In genomic region chr2:149991576-149991975, GRCh38 we compare ENCODE assay signal across 22 cellular contexts.
A peak's percentile ranks its signal among the peaks of the same experiment; 100 is the strongest.
DNase-seq lines count a peak whose midpoint lies in the region; ATAC-seq and TF ChIP-seq lines count a peak whose summit lies in the region.
"Had no signal": no experiment of that assay in that cellular context is flagged by ENCODE, and none has a peak within 500 bp of the region (broad histone marks: within the 10 kb centered on the region; RNA-seq: fewer than 3 reads in every experiment).

No MANE protein-coding gene starts in this region.

- H3K36me3 ChIP-seq in BJ (ENCODE audit: control insufficient read depth, insufficient read depth, low read length): no peaks in the 10 kb centered on the region
- no peaks in the 10 kb centered on the region for H3K36me3 ChIP-seq in IMR-90 (ENCODE audit: control insufficient read depth, insufficient read depth, low read length)
- no peaks in the 10 kb centered on the region for H3K36me3 ChIP-seq in testis (ENCODE audit: low read depth, missing control alignments)
- H3K36me3 ChIP-seq: ascending aorta had no signal

- H4K8ac ChIP-seq in IMR-90 (ENCODE audit: low read depth in 2 of 2, low read length in 2 of 2): no peak overlapping the region

- intact Hi-C loops in IMR-90 (cut with micrococcal nuclease): loop anchor here (10.0 kb wide), 1 partner anchor 363 kb away; no protein-coding TSS in a partner anchor
- intact Hi-C loops in MCF 10A (cut with micrococcal nuclease): loop anchor here (5.0 to 10.0 kb wide), 3 partner anchors 397 to 1246 kb away; no protein-coding TSS in a partner anchor
- intact Hi-C loops in testis (cut with DNase I; ENCODE audit: low total_unique reads): no loop called here

- H3K23ac ChIP-seq in IMR-90 (ENCODE audit: low read depth, low read length): no peak overlapping the region

- no peak overlapping the region for H3K56ac ChIP-seq in IMR-90 (ENCODE audit: extremely low read depth, insufficient read depth, low read length)

- TF ChIP-seq POLR2A in IMR-90 (IDR thresholded peaks at IDR 0.05; ENCODE audit: low read depth, low read length): no peak
- TF ChIP-seq POLR2A in testis (IDR thresholded peaks at IDR 0.05): no peak

- TF ChIP-seq RAD21 in IMR-90 (IDR thresholded peaks at IDR 0.05; ENCODE audit: low read length): no peak

- H2AK9ac ChIP-seq in IMR-90 (replicated peaks; ENCODE audit: low read depth, low read length, poor library complexity): no peak overlapping the region

- H3K79me1 ChIP-seq in IMR-90 (ENCODE audit: low read depth in 1 of 2, low read length in 2 of 2): no peaks in the 10 kb centered on the region

- POLR2A ChIA-PET in BJ (lab: Charles Lee): no interaction called here
- POLR2A ChIA-PET in IMR-90 (lab: Charles Lee; ENCODE audit: unreplicated experiment): no interaction called here
- POLR2A ChIA-PET in MCF 10A (lab: Yijun Ruan, JAX): no interaction called here
- POLR2A ChIA-PET in activated CD4-positive, alpha-beta memory T cell treated with anti-CD3 and anti-CD28 coated beads, Interleukin-2, amount 10 ng/mL, durations not matched to agents 7 days and 5 days (lab: Charles Lee): no interaction called here

- no peak overlapping the region for H3K27ac Mint-ChIP-seq in MCF 10A (ENCODE audit: low read depth, unreplicated experiment)
- no peak overlapping the region for H3K27ac Mint-ChIP-seq in activated CD4-positive, alpha-beta memory T cell treated with anti-CD3 and anti-CD28 coated beads, Interleukin-2, amount 10 ng/mL, durations not matched to agents 7 days and 5 days
- H3K27ac Mint-ChIP-seq: activated CD8-positive, alpha-beta T cell treated with anti-CD3 and anti-CD28 coated beads for 36 hours; activated naive CD4-positive, alpha-beta T cell treated with anti-CD3 and anti-CD28 coated beads for 36 hours; activated T-cell treated with anti-CD3 and anti-CD28 coated beads, Interleukin-2, amount 50 U/mL, for 24 hours; CD4-positive, alpha-beta T cell; nephron progenitor cell had no signal

- H3K9me3 ChIP-seq in IMR-90 (ENCODE audit: control insufficient read depth, insufficient read depth, low read length): no peaks in the 10 kb centered on the region
- H3K9me3 ChIP-seq in testis: no peaks in the 10 kb centered on the region
- H3K9me3 ChIP-seq: ascending aorta had no signal

- H2AK5ac ChIP-seq in IMR-90 (ENCODE audit: low read depth, low read length): no peak overlapping the region

- H3K27me3 ChIP-seq in BJ (ENCODE audit: control insufficient read depth, insufficient read depth, low read length) (no peaks in the 10 kb centered on the region), IMR-90 (ENCODE audit: control insufficient read depth, insufficient read depth, low read length) (no peaks in the 10 kb centered on the region), testis (no peaks in the 10 kb centered on the region)
- H3K27me3 ChIP-seq: ascending aorta had no signal

- BruUV-seq in IMR-90 (replicated peaks; lab: Mats Ljungman, UMichigan) (no TSS peak), MCF 10A (replicated peaks; lab: Mats Ljungman, UMichigan) (no TSS peak)

- no peaks in the 10 kb centered on the region for H3K9me3 Mint-ChIP-seq in MCF 10A (ENCODE audit: unreplicated experiment)
- no peaks in the 10 kb centered on the region for H3K9me3 Mint-ChIP-seq in activated CD4-positive, alpha-beta memory T cell treated with anti-CD3 and anti-CD28 coated beads, Interleukin-2, amount 10 ng/mL, durations not matched to agents 7 days and 5 days
- H3K9me3 Mint-ChIP-seq: activated CD8-positive, alpha-beta T cell treated with anti-CD3 and anti-CD28 coated beads for 36 hours; CD4-positive, alpha-beta T cell; nephron progenitor cell had no signal

- H3K27me3 Mint-ChIP-seq in MCF 10A (ENCODE audit: insufficient read depth, unreplicated experiment): no peaks in the 10 kb centered on the region
- no peaks in the 10 kb centered on the region for H3K27me3 Mint-ChIP-seq in activated CD4-positive, alpha-beta memory T cell treated with anti-CD3 and anti-CD28 coated beads, Interleukin-2, amount 10 ng/mL, durations not matched to agents 7 days and 5 days
- H3K27me3 Mint-ChIP-seq: activated CD8-positive, alpha-beta T cell treated with anti-CD3 and anti-CD28 coated beads for 36 hours; activated T-cell treated with anti-CD3 and anti-CD28 coated beads, Interleukin-2, amount 50 U/mL, for 24 hours; CD4-positive, alpha-beta T cell had no signal

- no peak overlapping the region for H2BK5ac ChIP-seq in IMR-90 (ENCODE audit: low read depth, low read length, poor library complexity, severe bottlenecking)

- H3K4me2 ChIP-seq in IMR-90 (ENCODE audit: low read depth, low read length): no peak overlapping the region

- CTCF ChIA-PET in BJ (lab: Yijun Ruan, JAX): no interaction called here
- CTCF ChIA-PET in IMR-90 (lab: Yijun Ruan, JAX): interaction anchor here (0.6 kb wide), 1 partner anchor 133 kb away, joined by 3 read pairs; no protein-coding TSS in a partner anchor
- CTCF ChIA-PET in MCF 10A (lab: Yijun Ruan, JAX): interaction anchor here (0.6 kb wide), 1 partner anchor 129 kb away, joined by 3 read pairs; no protein-coding TSS in a partner anchor
- CTCF ChIA-PET in activated CD4-positive, alpha-beta memory T cell treated with anti-CD3 and anti-CD28 coated beads, Interleukin-2, amount 10 ng/mL, durations not matched to agents 7 days and 5 days (lab: Charles Lee): no interaction called here

- H4K91ac ChIP-seq in IMR-90 (ENCODE audit: insufficient read depth, low read depth, low read length): no peak overlapping the region

- H4K20me1 ChIP-seq in IMR-90 (ENCODE audit: insufficient read depth, low read length): no peaks in the 10 kb centered on the region

- no peak overlapping the region for H2BK20ac ChIP-seq in IMR-90 (ENCODE audit: low read depth, low read length)

- no peak overlapping the region for H2AFZ ChIP-seq in IMR-90 (replicated peaks; ENCODE audit: low read length, poor library complexity)

- H2BK120ac ChIP-seq in IMR-90 (ENCODE audit: low read depth, low read length): no peak overlapping the region

- WGBS in IMR-90 (ENCODE audit: extremely low coverage in 2 of 2, insufficient read length in 1 of 2), 2 experiments: no CpG with 5 or more reads among the region's 1 CpG
- WGBS in testis, 2 donors: 58 to 66% methylated on average over 1 of the region's 1 CpG

- H3K4me1 Mint-ChIP-seq in MCF 10A (ENCODE audit: insufficient read depth, unreplicated experiment): peaks cover 31% of the 10 kb centered on the region
- no peaks in the 10 kb centered on the region for H3K4me1 Mint-ChIP-seq in activated CD4-positive, alpha-beta memory T cell treated with anti-CD3 and anti-CD28 coated beads, Interleukin-2, amount 10 ng/mL, durations not matched to agents 7 days and 5 days

- H3K4me3 ChIP-seq in BJ (ENCODE audit: low read depth, low read length) (no peak overlapping the region), IMR-90 (ENCODE audit: insufficient read depth, low read depth, low read length) (no peak overlapping the region), fibroblast of villous mesenchyme (ENCODE audit: low read depth, low read length) (no peak overlapping the region), testis (no peak overlapping the region)
- H3K4me3 ChIP-seq: ascending aorta had no signal

- DNase-seq in BJ (ENCODE audit: low read depth) (peak; percentile 11), IMR-90 (peak; percentile 55), MCF 10A (ENCODE audit: unreplicated experiment) (peak; percentile 8), fibroblast of villous mesenchyme (ENCODE audit: low read depth) (peak; percentile 63), testis (no peak), iPS-NIHi11 (ENCODE audit: low spot score) (no peak)
- no peak for DNase-seq in activated CD4-positive, alpha-beta memory T cell treated with anti-CD3 and anti-CD28 coated beads, Interleukin-2, amount 10 ng/mL, durations not matched to agents 7 days and 5 days
- DNase-seq: activated CD4-positive, CD25-positive, alpha-beta regulatory T cell; activated CD8-positive, alpha-beta T cell treated with anti-CD3 and anti-CD28 coated beads for 36 hours; activated naive CD4-positive, alpha-beta T cell treated with anti-CD3 and anti-CD28 coated beads for 36 hours; activated T-cell treated with anti-CD3 and anti-CD28 coated beads, Interleukin-2, amount 50 U/mL, for 24 hours; CD4-positive, alpha-beta T cell; cortex of kidney; DMS79 treated with DMSO at 0.1 percent for 48 hours; Karpas-422; midbrain; NCI-H1105; NCI-H510A treated with DMSO at 0.1 percent for 48 hours; nephron progenitor cell; SHP77 had no signal

- dilution Hi-C loops in IMR-90 (cut with HindIII; ENCODE audit: low sequenced_read_pairs, unreplicated experiment): no loop called here

- H3K4me3 Mint-ChIP-seq in MCF 10A (ENCODE audit: unreplicated experiment): no peak overlapping the region
- no peak overlapping the region for H3K4me3 Mint-ChIP-seq in activated CD4-positive, alpha-beta memory T cell treated with anti-CD3 and anti-CD28 coated beads, Interleukin-2, amount 10 ng/mL, durations not matched to agents 7 days and 5 days
- H3K4me3 Mint-ChIP-seq: activated CD8-positive, alpha-beta T cell treated with anti-CD3 and anti-CD28 coated beads for 36 hours; activated naive CD4-positive, alpha-beta T cell treated with anti-CD3 and anti-CD28 coated beads for 36 hours; activated T-cell treated with anti-CD3 and anti-CD28 coated beads, Interleukin-2, amount 50 U/mL, for 24 hours; CD4-positive, alpha-beta T cell; nephron progenitor cell had no signal

- H3K18ac ChIP-seq in IMR-90 (ENCODE audit: low read depth, low read length): no peak overlapping the region

- H3K4me1 ChIP-seq in IMR-90 (ENCODE audit: control insufficient read depth, insufficient read depth, low read length): peaks cover 12% of the 10 kb centered on the region
- H3K4me1 ChIP-seq in testis: no peaks in the 10 kb centered on the region

- in situ Hi-C loops in IMR-90 (cut with MboI; ENCODE audit: low sequenced_read_pairs): no loop called here

- TF ChIP-seq CTCF in BJ (IDR thresholded peaks at IDR 0.05; ENCODE audit: insufficient read depth, low read depth, low read length) (no peak), IMR-90 (conservative IDR thresholded peaks at IDR 0.05; ENCODE audit: low read depth, low read length) (no peak), MCF 10A (IDR thresholded peaks at IDR 0.05; ENCODE audit: unreplicated experiment) (no peak), fibroblast of villous mesenchyme (IDR thresholded peaks at IDR 0.05; ENCODE audit: insufficient read depth, low read depth, low read length) (no peak), testis (IDR thresholded peaks at IDR 0.05) (no peak)

- 0 out of 2 replicates have a peak, but pooled peaks cover 9% of the 10 kb centered on the region for H3K9me1 ChIP-seq in IMR-90 (ENCODE audit: insufficient read depth, low read length)

- H4K5ac ChIP-seq in IMR-90 (ENCODE audit: low read depth, low read length): no peak overlapping the region

- no peak overlapping the region for H3K9ac ChIP-seq in IMR-90 (ENCODE audit: low read depth, low read length)

- H3K36me3 Mint-ChIP-seq in MCF 10A (ENCODE audit: insufficient read depth, unreplicated experiment): no peaks in the 10 kb centered on the region
- no peaks in the 10 kb centered on the region for H3K36me3 Mint-ChIP-seq in activated CD4-positive, alpha-beta memory T cell treated with anti-CD3 and anti-CD28 coated beads, Interleukin-2, amount 10 ng/mL, durations not matched to agents 7 days and 5 days (ENCODE audit: low read depth)

- no peak for ATAC-seq in IMR-90 (ENCODE audit: low read depth)
- ATAC-seq in HG03439 (IDR thresholded peaks at IDR 0.05; ENCODE audit: unreplicated experiment): no peak
- ATAC-seq: activated CD8-positive, alpha-beta T cell treated with anti-CD3 and anti-CD28 coated beads for 36 hours had no signal

- no peak overlapping the region for H2BK15ac ChIP-seq in IMR-90 (ENCODE audit: low read depth, low read length)

- H3K27ac ChIP-seq in IMR-90 (ENCODE audit: insufficient read depth, low read length) (no peak overlapping the region), testis (no peak overlapping the region)

- no peak overlapping the region for H3K14ac ChIP-seq in IMR-90 (replicated peaks; ENCODE audit: low read depth, low read length)

- no peak overlapping the region for H3K4ac ChIP-seq in IMR-90 (ENCODE audit: low read depth, low read length)

Comparison
In these comparisons a context has a peak if more than half of its experiments do, and no peak if none do; other contexts are left out.
1. DNase-seq: peak in BJ (single experiment), IMR-90 (single experiment), MCF 10A (single experiment) and fibroblast of villous mesenchyme (single experiment); none in activated CD4-positive, alpha-beta memory T cell treated with anti-CD3 and anti-CD28 coated beads, Interleukin-2, amount 10 ng/mL, durations not matched to agents 7 days and 5 days (single experiment), testis (single experiment) and iPS-NIHi11 (single experiment).
2. CTCF ChIA-PET loops: an anchor here in IMR-90 (0.6 kb wide) and MCF 10A (0.6 kb wide); none called in BJ and activated CD4-positive, alpha-beta memory T cell treated with anti-CD3 and anti-CD28 coated beads, Interleukin-2, amount 10 ng/mL, durations not matched to agents 7 days and 5 days.